Comparison of ENCODE assay signal across 21 cellular contexts in genomic region chr4:107603430-107603829, GRCh38.
DNase-seq lines count a peak whose midpoint lies in the region; TF ChIP-seq lines count a peak whose summit lies in the region.
"Had no signal": no experiment of that assay in that cellular context is flagged by ENCODE, and none has a peak within 500 bp of the region (broad histone marks: within the 10 kb centered on the region; RNA-seq: fewer than 3 reads in every experiment).

No MANE protein-coding gene starts in this region.

- no peaks in the 10 kb centered on the region for H3K36me3 Mint-ChIP-seq in chondrocyte (ENCODE audit: low read depth)
- H3K36me3 Mint-ChIP-seq: activated naive CD8-positive, alpha-beta T cell; CD14-positive monocyte had no signal

- H3K36me3 ChIP-seq in prostate gland, result no peaks in the 10 kb centered on the region
- H3K36me3 ChIP-seq: right lobe of liver, vagina had no signal

- intact Hi-C loops in prostate gland (cut with DNase I), result no loop called here

- H3K27ac Mint-ChIP-seq in chondrocyte (ENCODE audit: unreplicated experiment), result no peak overlapping the region
- H3K27ac Mint-ChIP-seq: activated naive CD8-positive, alpha-beta T cell; activated T-cell treated with anti-CD3 and anti-CD28 coated beads, Interleukin-2, amount 50 U/mL, for 72 hours; GM23338 had no signal

- peak; percentile 16 for DNase-seq in EL
- DNase-seq in M059J (ENCODE audit: low read depth), result peak; percentile 78
- DNase-seq in chondrocyte (ENCODE audit: low spot score), result no peak
- DNase-seq in prostate gland (ENCODE audit: low spot score), result peak; percentile 71
- no peak for DNase-seq in activated CD4-positive, alpha-beta T cell treated with anti-CD3 and anti-CD28 coated beads for 48 hours
- DNase-seq in GDM1 (lab: John Stamatoyannopoulos, UW), result no peak
- DNase-seq in SW480 (ENCODE audit: low spot score), result no peak
- DNase-seq in ecto neural progenitor cell (ENCODE audit: low spot score), result no peak
- DNase-seq: ACHN; activated CD4-positive, alpha-beta T cell treated with anti-CD3 and anti-CD28 coated beads for 1 hour; activated T-cell treated with anti-CD3 and anti-CD28 coated beads, Interleukin-2, amount 50 U/mL, for 72 hours; Karpas-422; NCI-H1105 treated with DMSO at 0.1 percent for 48 hours; NCI-H2081 treated with DMSO at 0.1 percent for 48 hours; NCI-H510A; occipital lobe; right lobe of liver had no signal

- H3K9me3 Mint-ChIP-seq in chondrocyte (ENCODE audit: low read depth), result peaks cover 3% of the 10 kb centered on the region
- H3K9me3 Mint-ChIP-seq: activated T-cell treated with anti-CD3 and anti-CD28 coated beads, Interleukin-2, amount 50 U/mL, for 72 hours; GM23338 had no signal

- H3K27me3 ChIP-seq in prostate gland (replicated peaks; ENCODE audit: insufficient read depth), result no peaks in the 10 kb centered on the region
- H3K27me3 ChIP-seq: right lobe of liver, vagina had no signal

- H3K9me3 ChIP-seq in prostate gland, result no peaks in the 10 kb centered on the region
- H3K9me3 ChIP-seq: right lobe of liver, vagina had no signal

- no peak for TF ChIP-seq POLR2A in prostate gland (IDR thresholded peaks at IDR 0.05)

- peak overlapping the region in 1 of 2 donors; percentile 55 for H3K27ac ChIP-seq in prostate gland
- H3K27ac ChIP-seq: right lobe of liver, vagina had no signal

- no peaks in the 10 kb centered on the region for H3K4me1 ChIP-seq in prostate gland (replicated peaks)
- H3K4me1 ChIP-seq: right lobe of liver, vagina had no signal

- peak; percentile 24 for TF ChIP-seq CTCF in chondrocyte (IDR thresholded peaks at IDR 0.05)
- TF ChIP-seq CTCF in prostate gland (IDR thresholded peaks at IDR 0.05), result peak in 1 of 4 experiments; percentile 6

- H3K4me3 Mint-ChIP-seq in chondrocyte (ENCODE audit: unreplicated experiment), result no peak overlapping the region
- H3K4me3 Mint-ChIP-seq: activated naive CD8-positive, alpha-beta T cell; activated T-cell treated with anti-CD3 and anti-CD28 coated beads, Interleukin-2, amount 50 U/mL, for 72 hours; CD14-positive monocyte; GM23338 had no signal

- WGBS in prostate gland, result 32% methylated on average over 4 of the region's 4 CpGs

- no peak overlapping the region for H3K4me3 ChIP-seq in prostate gland
- H3K4me3 ChIP-seq: GM23338, right lobe of liver, vagina had no signal

- H3K27me3 Mint-ChIP-seq in chondrocyte (ENCODE audit: low read depth), result no peaks in the 10 kb centered on the region

- peaks cover 54% of the 10 kb centered on the region for H3K4me1 Mint-ChIP-seq in chondrocyte (ENCODE audit: low read depth)
- H3K4me1 Mint-ChIP-seq: GM23338 had no signal

Comparison
In these comparisons a context has a peak if more than half of its experiments do, and no peak if none do; other contexts are left out.
1. DNase-seq: peak in EL (single experiment), M059J (single experiment) and prostate gland (single experiment); none in chondrocyte (single experiment), activated CD4-positive, alpha-beta T cell treated with anti-CD3 and anti-CD28 coated beads for 48 hours (single experiment), GDM1 (single experiment), SW480 (single experiment) and ecto neural progenitor cell (single experiment).